10 cellular contexts compared by ENCODE assay signal in genomic region chr6:149331871-149332270, GRCh38. TPM values are rescaled to one million over a fixed set of nuclear protein-coding genes. Genes with fewer than 3 reads are reported as not detected.
DNase-seq lines count a peak whose midpoint lies in the region; ATAC-seq, FAIRE-seq and TF ChIP-seq lines count a peak whose summit lies in the region.
"Had no signal": no experiment of that assay in that cellular context is flagged by ENCODE, and none has a peak within 500 bp of the region (broad histone marks: within the 10 kb centered on the region; RNA-seq: fewer than 3 reads in every experiment).

No MANE protein-coding gene starts in this region.

- H3K14ac ChIP-seq in trophoblast cell (ENCODE audit: low read length): no peak overlapping the region

- H3K9ac ChIP-seq in GM12878 (ENCODE audit: control insufficient read depth, insufficient read depth, low read length): no peak overlapping the region
- no peak overlapping the region for H3K9ac ChIP-seq in trophoblast cell (ENCODE audit: low read length)

- H3K18ac ChIP-seq in trophoblast cell (ENCODE audit: low read length): no peak overlapping the region

- no peaks in the 10 kb centered on the region for H3K9me3 Mint-ChIP-seq in T-helper 2 cell treated with Interferon-gamma antibody and Interleukin-4, amounts not matched to agents 5 μg/mL and 100 μg/mL, for 36 hours

- FAIRE-seq in GM12878 (lab: Jason Lieb, UNC): no peak
- FAIRE-seq: D721Med had no signal

- TF ChIP-seq CTCF in GM12878 (IDR thresholded peaks at IDR 0.05 in 2 of 3, conservative IDR thresholded peaks at IDR 0.05 in 1 of 3; ENCODE audit: control insufficient read depth in 2 of 3, extremely low read depth in 1 of 3, insufficient read depth in 1 of 3, low read depth in 3 of 3, low read length in 3 of 3): no peak

- peak overlapping the region; percentile 7 for H3K27ac Mint-ChIP-seq in T-helper 2 cell treated with Interferon-gamma antibody and Interleukin-4, amounts not matched to agents 5 μg/mL and 100 μg/mL, for 36 hours

- no peak overlapping the region for H4K91ac ChIP-seq in trophoblast cell (ENCODE audit: low read depth, low read length)

- peaks cover 77% of the 10 kb centered on the region for H3K4me1 Mint-ChIP-seq in T-helper 2 cell treated with Interferon-gamma antibody and Interleukin-4, amounts not matched to agents 5 μg/mL and 100 μg/mL, for 36 hours (ENCODE audit: low read depth)

- peak overlapping the region; percentile 59 for H3K4me3 Mint-ChIP-seq in T-helper 2 cell treated with Interferon-gamma antibody and Interleukin-4, amounts not matched to agents 5 μg/mL and 100 μg/mL, for 36 hours

- H3K36me3 Mint-ChIP-seq in T-helper 2 cell treated with Interferon-gamma antibody and Interleukin-4, amounts not matched to agents 5 μg/mL and 100 μg/mL, for 36 hours (ENCODE audit: low read depth): peaks cover 25% of the 10 kb centered on the region

- H3K27me3 ChIP-seq in GM12878 (replicated peaks in 1 of 2; ENCODE audit: control insufficient read depth in 2 of 2, insufficient read depth in 2 of 2, low read length in 1 of 2): no peaks in the 10 kb centered on the region
- H3K27me3 ChIP-seq in trophoblast cell (ENCODE audit: insufficient read depth, low read length): no peaks in the 10 kb centered on the region
- H3K27me3 ChIP-seq: right lobe of liver had no signal

- in situ Hi-C loops in GM12878 (cut with MboI): loop anchor here (5.0 kb wide), 1 partner anchor 300 kb away; no protein-coding TSS in a partner anchor

- intact Hi-C loops in GM12878 (cut with micrococcal nuclease; ENCODE audit: unreplicated experiment): no loop called here

- peaks cover 3% of the 10 kb centered on the region for H3K79me1 ChIP-seq in trophoblast cell (ENCODE audit: low read length)

- POLR2A ChIA-PET in GM12878 (lab: Charles Lee): interaction anchor here (0.8 to 2.8 kb wide), 2 partner anchors 10 to 163 kb away, joined by 5 to 9 read pairs; no protein-coding TSS in a partner anchor

- H3K9me3 ChIP-seq in GM12878 (replicated peaks; ENCODE audit: control insufficient read depth, insufficient read depth, low read length) (no peaks in the 10 kb centered on the region), trophoblast cell (ENCODE audit: insufficient read depth, low read depth, low read length) (no peaks in the 10 kb centered on the region)
- H3K9me3 ChIP-seq: right lobe of liver had no signal

- peak overlapping the region; percentile 89 for H3K4ac ChIP-seq in trophoblast cell (ENCODE audit: low read depth, low read length)

- H4K12ac ChIP-seq in trophoblast cell (ENCODE audit: low read depth, low read length): no peak overlapping the region

- TSS peak; percentile 20 for BruUV-seq in GM12878 (replicated peaks; lab: Mats Ljungman, UMichigan)

- H2BK120ac ChIP-seq in trophoblast cell (ENCODE audit: insufficient read depth, low read length, poor library complexity): no peak overlapping the region

- no peak for TF ChIP-seq EP300 in GM12878 (IDR thresholded peaks at IDR 0.05; ENCODE audit: borderline replicate concordance in 1 of 2, control insufficient read depth in 1 of 2, low read depth in 2 of 2, low read length in 2 of 2)

- H3K27ac ChIP-seq in GM12878 (ENCODE audit: control insufficient read depth, insufficient read depth) (no peak overlapping the region), trophoblast cell (ENCODE audit: low read depth, low read length) (no peak overlapping the region)
- H3K27ac ChIP-seq: right lobe of liver had no signal

- ATAC-seq in GM12878 (no peak), GM18868 (IDR thresholded peaks at IDR 0.05; ENCODE audit: unreplicated experiment) (no peak)
- ATAC-seq: right lobe of liver had no signal

- SMC1A ChIA-PET in GM12878 (lab: Charles Lee; ENCODE audit: uncharacterized antibody, unreplicated experiment): interaction anchor here (0.8 to 15.8 kb wide), 7 partner anchors 8 to 142 kb away, joined by 3 to 199 read pairs (median 5); no protein-coding TSS in a partner anchor

- DNase-seq in T-helper 2 cell treated with Interferon-gamma antibody and Interleukin-4, amounts not matched to agents 5 μg/mL and 100 μg/mL, for 36 hours (ENCODE audit: low spot score): no peak
- DNase-seq in T-helper 2 cell (no peak), NCI-H226 (peak; percentile 34), GM12878 (ENCODE audit: low read depth, low spot score) (no peak), trophoblast cell (no peak), T-helper 9 cell (no peak), NCI-H524 (lab: John Stamatoyannopoulos, UW) (no peak)
- DNase-seq: right lobe of liver had no signal

- CTCF ChIA-PET in GM12878 (lab: Yijun Ruan, JAX): interaction anchor here (0.6 to 7.7 kb wide), 4 partner anchors 8 to 100 kb away, joined by 3 to 56 read pairs (median 12); no protein-coding TSS in a partner anchor

- WGBS in GM12878 (ENCODE audit: insufficient coverage, insufficient replicate concordance, low lambda C conversion rate, missing lambda C conversion rate): 94% methylated on average over 2 of the region's 2 CpGs
- WGBS in trophoblast cell (ENCODE audit: extremely low coverage, insufficient coverage, insufficient read length): no CpG with 5 or more reads among the region's 2 CpGs

- no peak overlapping the region for H2BK5ac ChIP-seq in trophoblast cell (ENCODE audit: low read depth, low read length, poor library complexity)

- no peak overlapping the region for H4K8ac ChIP-seq in trophoblast cell (ENCODE audit: low read depth, low read length)

- H2BK12ac ChIP-seq in trophoblast cell (ENCODE audit: low read length): no peak overlapping the region

- H4K20me1 ChIP-seq in GM12878 (ENCODE audit: control insufficient read depth, insufficient read depth): peaks cover 11% of the 10 kb centered on the region

- RAD21 ChIA-PET in GM12878 (lab: Charles Lee; ENCODE audit: unreplicated experiment): interaction anchor here (0.8 to 6.5 kb wide), 6 partner anchors 9 to 250 kb away, joined by 3 to 74 read pairs (median 4); no protein-coding TSS in a partner anchor

- peaks cover 98% of the 10 kb centered on the region for H3K79me2 ChIP-seq in GM12878 (ENCODE audit: control insufficient read depth, insufficient read depth, low read length)
- H3K79me2 ChIP-seq in trophoblast cell (ENCODE audit: control insufficient read depth, insufficient read depth, low read length, poor library complexity): peaks cover 10% of the 10 kb centered on the region

- H3K4me1 ChIP-seq in GM12878 (ENCODE audit: control insufficient read depth, insufficient read depth, low read length) (peaks cover 42% of the 10 kb centered on the region), trophoblast cell (ENCODE audit: control insufficient read depth in 1 of 2, insufficient read depth in 2 of 2, low read length in 2 of 2) (peaks cover 5 to 12% of the 10 kb centered on the region in 2 experiments)

- no peaks in the 10 kb centered on the region for H3K27me3 Mint-ChIP-seq in T-helper 2 cell treated with Interferon-gamma antibody and Interleukin-4, amounts not matched to agents 5 μg/mL and 100 μg/mL, for 36 hours (ENCODE audit: low read depth)

- H3K23ac ChIP-seq in trophoblast cell (ENCODE audit: low read length): no peak overlapping the region

- no peak for TF ChIP-seq RAD21 in GM12878 (IDR thresholded peaks at IDR 0.05; ENCODE audit: insufficient read depth, low read depth, low read length)

- H2AFZ ChIP-seq in GM12878 (ENCODE audit: control insufficient read depth, low read depth, low read length) (no peak overlapping the region), trophoblast cell (ENCODE audit: insufficient read depth, low read length, poor library complexity) (no peak overlapping the region)

- H3K36me3 ChIP-seq in GM12878 (ENCODE audit: control insufficient read depth in 2 of 2, insufficient read depth in 2 of 2, low read length in 1 of 2) (no peaks in the 10 kb centered on the region; a peak in 1 of 4 replicates), trophoblast cell (ENCODE audit: control insufficient read depth in 1 of 2, insufficient read depth in 2 of 2, low read length in 2 of 2) (no peaks in the 10 kb centered on the region)
- H3K36me3 ChIP-seq: right lobe of liver had no signal

- H3K4me2 ChIP-seq in GM12878 (ENCODE audit: control insufficient read depth, insufficient read depth) (peak overlapping the region; percentile 30; the same call in 1 of the 2 replicates), trophoblast cell (ENCODE audit: low read length) (no peak overlapping the region)

- no peak overlapping the region for H2AK5ac ChIP-seq in trophoblast cell (ENCODE audit: low read length)

- TF ChIP-seq POLR2A in GM12878 (IDR thresholded peaks at IDR 0.05; ENCODE audit: low read depth, low read length): no peak

- H3K4me3 ChIP-seq in GM12878 (no peak overlapping the region), trophoblast cell (ENCODE audit: low read depth, low read length) (no peak overlapping the region)
- H3K4me3 ChIP-seq: right lobe of liver had no signal

TF ChIP-seq in GM12878, 131 proteins besides CTCF, POLR2A, EP300 and RAD21 (continues in another document):
- TF ChIP-seq RCOR1 (conservative IDR thresholded peaks at IDR 0.05; ENCODE audit: low read depth, low read length): no peak

RNA-seq across cellular contexts. Expression of gene TAB2, which starts 14.4 kb away (rescaled TPM):
- 134 and 148 TPM in 2 replicates for total RNA-seq in GM12878 (2013; cell fraction: nucleolus; rRNA removed)
- 21.5 and 25.1 TPM in 2 replicates for total RNA-seq in GM12878 (2014; rRNA removed)
- total RNA-seq in GM12878 (2014; rRNA removed; fragmentation: Illumina TruSeq; extraction: Trizol): 34.2 and 35.1 TPM in 2 replicates
- 38.1 and 38.4 TPM in 2 replicates for total RNA-seq in GM12878 (2021)
- polyA plus RNA-seq in GM12878 (2011; ENCODE audit: low read depth): 15.4 TPM
- 66.3 and 75.5 TPM in 2 replicates for polyA plus RNA-seq in GM12878 (2011; rRNA removed)
- polyA plus RNA-seq in GM12878 (2011; cell fraction: cytosol; rRNA removed): 29.4 and 47.6 TPM in 2 replicates
- polyA plus RNA-seq in GM12878 (2011; cell fraction: nucleus; rRNA removed): 31.6 and 44.6 TPM in 2 replicates
- 19.0 and 26.7 TPM in 2 replicates for polyA plus RNA-seq in GM12878 (2012)
- 48.6 and 68.8 TPM in 2 replicates for polyA plus RNA-seq in GM12878 (2014; fragmentation: Illumina TruSeq; extraction: Trizol)
- polyA plus RNA-seq in GM12878 (2014; fragmentation: Nextera tagmentation; extraction: Ambion mirVana): 10 to 100 TPM; 12.5 to 13.7 TPM
- 23.1 and 24.5 TPM in 2 replicates for polyA plus RNA-seq in GM12878 (2014; rRNA removed)
- 10 to 100 TPM in 1 of 2 experiments, 1 to 10 TPM in 1; 8.9 to 10.5 TPM for polyA plus RNA-seq in GM12878 (2016; fragmentation: Nextera tagmentation; extraction: Ambion mirVana)
- 97.6 and 138 TPM in 2 replicates for polyA minus RNA-seq in GM12878 (2011; rRNA and poly(A)+ RNA removed)
- 27.3 and 28.2 TPM in 2 replicates for polyA minus RNA-seq in GM12878 (2011; cell fraction: cytosol; rRNA and poly(A)+ RNA removed)
- polyA minus RNA-seq in GM12878 (2011; cell fraction: nucleus; rRNA and poly(A)+ RNA removed): 59.6 and 89.6 TPM in 2 replicates
- polyA plus RNA-seq in trophoblast cell (2013): 59.5 and 60.1 TPM in 2 replicates
